1 cellular context compared by ENCODE assay signal in genomic region chr4:25656031-25656430, GRCh38.
TF ChIP-seq lines count a peak whose summit lies in the region.

No MANE protein-coding gene starts in this region.

TF ChIP-seq in WTC11, 78 proteins besides CTCF, POLR2A, EP300 and RAD21 (continued from another document):
- no peak for TF ChIP-seq AR (CRISPR knock-in tag; IDR thresholded peaks at IDR 0.05)
- no peak for TF ChIP-seq ZNF416 (CRISPR knock-in tag; IDR thresholded peaks at IDR 0.05)
- TF ChIP-seq TP53 (CRISPR knock-in tag; IDR thresholded peaks at IDR 0.05): no peak
- no peak for TF ChIP-seq JUN (CRISPR knock-in tag; IDR thresholded peaks at IDR 0.05)
- no peak for TF ChIP-seq IRF1 (CRISPR knock-in tag; IDR thresholded peaks at IDR 0.05)
- no peak for TF ChIP-seq NR1H2 (CRISPR knock-in tag; IDR thresholded peaks at IDR 0.05)
- no peak for TF ChIP-seq PRRX2 (CRISPR knock-in tag; IDR thresholded peaks at IDR 0.05)
- no peak for TF ChIP-seq FOXP4 (CRISPR knock-in tag; IDR thresholded peaks at IDR 0.05)
- TF ChIP-seq ELF4 (CRISPR knock-in tag; IDR thresholded peaks at IDR 0.05; ENCODE audit: low read depth): no peak
- TF ChIP-seq CREM (CRISPR knock-in tag; IDR thresholded peaks at IDR 0.05): no peak
- no peak for TF ChIP-seq USF2 (CRISPR knock-in tag; IDR thresholded peaks at IDR 0.05)
- no peak for TF ChIP-seq ZNF423 (CRISPR knock-in tag; IDR thresholded peaks at IDR 0.05)
